ENCODE assay signal across 21 cellular contexts in genomic region chr10:1543596-1543995, GRCh38.
"Had no signal": no experiment of that assay in that cellular context is flagged by ENCODE, and none has a peak within 500 bp of the region (broad histone marks: within the 10 kb centered on the region; RNA-seq: fewer than 3 reads in every experiment).

No MANE protein-coding gene starts in this region.

- H3K9me3 Mint-ChIP-seq: activated CD8-positive, alpha-beta T cell treated with anti-CD3 and anti-CD28 coated beads for 36 hours; activated naive CD4-positive, alpha-beta T cell treated with anti-CD3 and anti-CD28 coated beads, Interleukin-2, amount 50 U/mL, for 24 hours; activated T-cell treated with anti-CD3 and anti-CD28 coated beads, Interleukin-2, amount 50 U/mL, for 72 hours; activated T-helper 2 cell treated with anti-CD3 and anti-CD28 coated beads, Interferon-gamma antibody, Interleukin-2, Interleukin-4, amounts not matched to agents 10 μg/mL and 5 μg/mL and 100 μg/mL, durations not matched to agents 14 hours and 24 hours and 36 hours had no signal

- H3K4me1 ChIP-seq: breast epithelium had no signal

- ATAC-seq: activated CD8-positive, alpha-beta T cell treated with anti-CD3 and anti-CD28 coated beads for 36 hours; activated T-cell treated with anti-CD3 and anti-CD28 coated beads, Interleukin-2, amount 50 U/mL, for 72 hours; HepG2; PC-3; T-helper 17 cell had no signal

- H3K36me3 ChIP-seq: breast epithelium had no signal

- H3K4me3 Mint-ChIP-seq: activated B cell treated with CpG ODN at 0.5 μM for 24 hours; activated CD8-positive, alpha-beta T cell treated with anti-CD3 and anti-CD28 coated beads for 36 hours; activated naive CD4-positive, alpha-beta T cell treated with anti-CD3 and anti-CD28 coated beads, Interleukin-2, amount 50 U/mL, for 24 hours; activated T-cell treated with anti-CD3 and anti-CD28 coated beads, Interleukin-2, amount 50 U/mL, for 72 hours; T-helper 17 cell had no signal

- H3K9me3 ChIP-seq: breast epithelium had no signal

- H3K27me3 Mint-ChIP-seq: activated B cell treated with CpG ODN at 0.5 μM for 24 hours; activated naive CD4-positive, alpha-beta T cell treated with anti-CD3 and anti-CD28 coated beads, Interleukin-2, amount 50 U/mL, for 24 hours had no signal

- H3K4me1 Mint-ChIP-seq: activated naive CD4-positive, alpha-beta T cell treated with anti-CD3 and anti-CD28 coated beads, Interleukin-2, amount 50 U/mL, for 24 hours; T-helper 17 cell had no signal

- H3K27me3 ChIP-seq: breast epithelium had no signal

- H3K27ac Mint-ChIP-seq: activated B cell treated with CpG ODN at 0.5 μM for 24 hours; activated CD8-positive, alpha-beta T cell treated with anti-CD3 and anti-CD28 coated beads for 36 hours; activated naive CD4-positive, alpha-beta T cell treated with anti-CD3 and anti-CD28 coated beads, Interleukin-2, amount 50 U/mL, for 24 hours; activated T-cell treated with anti-CD3 and anti-CD28 coated beads, Interleukin-2, amount 50 U/mL, for 72 hours; activated T-helper 2 cell treated with anti-CD3 and anti-CD28 coated beads, Interferon-gamma antibody, Interleukin-2, Interleukin-4, amounts not matched to agents 10 μg/mL and 5 μg/mL and 100 μg/mL, durations not matched to agents 14 hours and 24 hours and 36 hours; T-helper 17 cell had no signal

- DNase-seq: activated B cell treated with CpG ODN at 0.5 μM for 24 hours; activated CD8-positive, alpha-beta memory T cell treated with anti-CD3 and anti-CD28 coated beads, Interleukin-2, amount 50 U/mL, for 4 hours; activated CD8-positive, alpha-beta T cell treated with anti-CD3 and anti-CD28 coated beads for 36 hours; activated naive CD4-positive, alpha-beta T cell; activated T-cell treated with anti-CD3 and anti-CD28 coated beads, Interleukin-2, amount 50 U/mL, for 72 hours; central memory CD4-positive, alpha-beta T cell; NCI-H146; NCI-H1930; NCI-H2107; NCI-H2171 treated with DMSO at 0.1 percent for 48 hours; NCI-H226; NCI-H526; PC-3; SIG-M5; T-helper 17 cell; T-helper 9 cell had no signal

- H3K36me3 Mint-ChIP-seq: activated naive CD4-positive, alpha-beta T cell treated with anti-CD3 and anti-CD28 coated beads, Interleukin-2, amount 50 U/mL, for 24 hours had no signal

- H3K27ac ChIP-seq: breast epithelium, KMS-11 had no signal
